In the genomic region with DNA sequence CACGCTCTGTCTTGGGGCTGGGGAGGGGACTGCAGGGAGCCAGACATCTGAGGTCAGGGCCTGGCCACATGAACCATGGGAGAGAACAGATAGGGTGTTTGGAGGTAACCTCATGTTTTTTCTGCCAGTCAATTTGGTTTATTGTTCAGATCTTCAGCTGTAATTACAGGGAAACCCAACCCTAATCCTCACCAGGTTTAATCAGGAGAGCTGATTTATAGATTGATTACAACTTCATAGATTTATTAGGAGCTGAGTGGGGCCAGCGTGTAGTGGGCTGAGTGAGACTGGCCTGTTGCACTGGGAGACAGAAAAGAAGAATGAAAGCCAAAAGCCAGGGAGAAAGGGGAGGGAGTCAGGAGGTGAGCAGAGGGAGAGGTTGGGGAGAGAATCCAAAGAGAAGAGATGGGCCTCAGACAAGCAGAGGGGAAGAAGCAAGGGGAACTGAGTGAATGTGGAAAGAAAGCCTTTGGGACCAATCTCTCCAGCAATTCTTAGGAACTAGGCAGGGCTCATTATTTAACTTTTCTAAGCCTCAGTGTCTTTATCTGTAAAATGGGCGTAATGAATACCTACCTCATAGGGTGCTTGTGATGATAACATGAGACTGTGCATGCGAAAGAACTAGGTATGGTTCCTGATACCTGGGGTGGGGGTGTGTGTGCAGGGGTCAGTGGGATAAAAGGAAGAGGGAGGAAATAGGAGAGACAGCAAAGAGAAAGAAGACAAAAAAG, we compare ENCODE assay signal across 32 cellular contexts. TPM values are rescaled to one million over a fixed set of nuclear protein-coding genes. Genes with fewer than 3 reads are reported as not detected.
"Had no signal": no experiment of that assay in that cellular context is flagged by ENCODE, and none has a peak within 500 bp of the region (broad histone marks: within the 10 kb centered on the region; RNA-seq: fewer than 3 reads in every experiment).

No MANE protein-coding gene starts in this region.

- DNase-seq: activated CD4-positive, alpha-beta memory T cell treated with anti-CD3 and anti-CD28 coated beads, Interleukin-2, amount 10 ng/mL, durations not matched to agents 7 days and 5 days; activated CD4-positive, alpha-beta T cell treated with anti-CD3 and anti-CD28 coated beads for 36 hours; activated CD4-positive, alpha-beta T cell treated with anti-CD3 and anti-CD28 coated beads, Interleukin-2, amount 10 ng/mL, durations not matched to agents 7 days and 5 days; activated CD4-positive, alpha-beta T cell treated with anti-CD3 and anti-CD28 coated beads, Interleukin-2, amount 50 U/mL, for 4 hours; activated CD4-positive, CD25-positive, alpha-beta regulatory T cell; activated CD4-positive, CD25-positive, alpha-beta regulatory T cell treated with anti-CD3 and anti-CD28 coated beads, Interleukin-2, amount 50 U/mL, for 72 hours; activated CD8-positive, alpha-beta memory T cell treated with anti-CD3 and anti-CD28 coated beads, Interleukin-2, amount 50 U/mL, for 48 hours; activated effector memory CD4-positive, alpha-beta T cell treated with Interleukin-2 at 50 U/mL for 16 hours; activated gamma-delta T cell treated with Interleukin-2 at 50 U/mL for 16 hours; activated naive CD4-positive, alpha-beta T cell treated with anti-CD3 and anti-CD28 coated beads, Interleukin-2, amount 50 U/mL, for 16 hours; activated naive CD4-positive, alpha-beta T cell treated with Interleukin-2 at 50 U/mL for 16 hours; activated T-cell treated with anti-CD3 and anti-CD28 coated beads for 4 hours; activated T-cell treated with anti-CD3 and anti-CD28 coated beads, Interleukin-2, amount 50 U/mL, for 4 hours; amniotic stem cell; brain microvascular endothelial cell; dorsolateral prefrontal cortex; effector memory CD4-positive, alpha-beta T cell; esophagus squamous epithelium; foreskin melanocyte; hippocampal formation; T-helper 2 cell had no signal

- H3K4me3 Mint-ChIP-seq: activated CD4-positive, alpha-beta memory T cell treated with anti-CD3 and anti-CD28 coated beads, Interleukin-2, amount 10 ng/mL, durations not matched to agents 7 days and 5 days; activated CD4-positive, alpha-beta T cell treated with anti-CD3 and anti-CD28 coated beads for 36 hours; activated CD4-positive, alpha-beta T cell treated with anti-CD3 and anti-CD28 coated beads, Interleukin-2, amount 10 ng/mL, durations not matched to agents 7 days and 5 days; activated naive CD8-positive, alpha-beta T cell; activated T-cell treated with anti-CD3 and anti-CD28 coated beads, Interleukin-2, amount 50 U/mL, for 4 hours; activated T-helper 17 cell treated with anti-CD3 and anti-CD28 coated beads, Interleukin-2, amount 50 U/mL, for 72 hours; central memory CD8-positive, alpha-beta T cell; dendritic cell treated with granulocyte-macrophage colony-stimulating factor and Interleukin-4, amounts not matched to agents 40 ng/mL and 50 ng/mL, for 4 days had no signal

- ATAC-seq: activated CD4-positive, alpha-beta T cell treated with anti-CD3 and anti-CD28 coated beads for 36 hours; activated T-cell treated with anti-CD3 and anti-CD28 coated beads, Interleukin-2, amount 50 U/mL, for 4 hours; activated T-helper 17 cell treated with anti-CD3 and anti-CD28 coated beads, Interleukin-2, amount 50 U/mL, for 72 hours; gastroesophageal sphincter had no signal

- H3K9me3 Mint-ChIP-seq: activated CD4-positive, alpha-beta memory T cell treated with anti-CD3 and anti-CD28 coated beads, Interleukin-2, amount 10 ng/mL, durations not matched to agents 7 days and 5 days; activated CD4-positive, alpha-beta T cell treated with anti-CD3 and anti-CD28 coated beads, Interleukin-2, amount 10 ng/mL, durations not matched to agents 7 days and 5 days; activated T-cell treated with anti-CD3 and anti-CD28 coated beads, Interleukin-2, amount 50 U/mL, for 4 hours; activated T-helper 17 cell treated with anti-CD3 and anti-CD28 coated beads, Interleukin-2, amount 50 U/mL, for 72 hours; central memory CD8-positive, alpha-beta T cell; dendritic cell treated with granulocyte-macrophage colony-stimulating factor and Interleukin-4, amounts not matched to agents 40 ng/mL and 50 ng/mL, for 4 days had no signal

- H3K36me3 ChIP-seq: brain microvascular endothelial cell, esophagus squamous epithelium, gastroesophageal sphincter had no signal

- H3K27ac ChIP-seq: brain microvascular endothelial cell, coronary artery, dorsolateral prefrontal cortex, epithelial cell of prostate, esophagus squamous epithelium, gastroesophageal sphincter had no signal

- H3K9me3 ChIP-seq: esophagus squamous epithelium, gastroesophageal sphincter had no signal

- H3K27me3 Mint-ChIP-seq: activated naive CD8-positive, alpha-beta T cell; dendritic cell treated with granulocyte-macrophage colony-stimulating factor and Interleukin-4, amounts not matched to agents 40 ng/mL and 50 ng/mL, for 4 days had no signal

- H3K4me1 Mint-ChIP-seq: activated CD4-positive, alpha-beta memory T cell treated with anti-CD3 and anti-CD28 coated beads, Interleukin-2, amount 10 ng/mL, durations not matched to agents 7 days and 5 days; activated CD4-positive, alpha-beta T cell treated with anti-CD3 and anti-CD28 coated beads for 36 hours; activated CD4-positive, alpha-beta T cell treated with anti-CD3 and anti-CD28 coated beads, Interleukin-2, amount 10 ng/mL, durations not matched to agents 7 days and 5 days; activated T-helper 17 cell treated with anti-CD3 and anti-CD28 coated beads, Interleukin-2, amount 50 U/mL, for 72 hours had no signal

- H3K36me3 Mint-ChIP-seq: activated naive CD8-positive, alpha-beta T cell had no signal

- H3K27me3 ChIP-seq: brain microvascular endothelial cell, dorsolateral prefrontal cortex, gastroesophageal sphincter had no signal

- H3K4me3 ChIP-seq: coronary artery, dorsolateral prefrontal cortex, esophagus squamous epithelium, gastroesophageal sphincter had no signal

- H3K27ac Mint-ChIP-seq: activated CD4-positive, alpha-beta memory T cell treated with anti-CD3 and anti-CD28 coated beads, Interleukin-2, amount 10 ng/mL, durations not matched to agents 7 days and 5 days; activated CD4-positive, alpha-beta T cell treated with anti-CD3 and anti-CD28 coated beads for 36 hours; activated CD4-positive, alpha-beta T cell treated with anti-CD3 and anti-CD28 coated beads, Interleukin-2, amount 10 ng/mL, durations not matched to agents 7 days and 5 days; activated naive CD8-positive, alpha-beta T cell; activated T-helper 17 cell treated with anti-CD3 and anti-CD28 coated beads, Interleukin-2, amount 50 U/mL, for 72 hours; dendritic cell treated with granulocyte-macrophage colony-stimulating factor and Interleukin-4, amounts not matched to agents 40 ng/mL and 50 ng/mL, for 4 days had no signal

RNA-seq across cellular contexts. Expression of a gene that starts 17.0 kb away (rescaled TPM):
- total RNA-seq: activated CD4-positive, alpha-beta memory T cell treated with anti-CD3 and anti-CD28 coated beads, Interleukin-2, amount 10 ng/mL, durations not matched to agents 7 days and 5 days; activated CD4-positive, alpha-beta T cell treated with anti-CD3 and anti-CD28 coated beads for 36 hours; activated CD4-positive, alpha-beta T cell treated with anti-CD3 and anti-CD28 coated beads, Interleukin-2, amount 10 ng/mL, durations not matched to agents 7 days and 5 days; activated T-cell treated with anti-CD3 and anti-CD28 coated beads, Interleukin-2, amount 50 U/mL, for 4 hours; activated T-helper 17 cell treated with anti-CD3 and anti-CD28 coated beads, Interleukin-2, amount 50 U/mL, for 72 hours; astrocyte; bronchial epithelial cell; endothelial cell of umbilical vein; fibroblast of lung had no signal
- polyA plus RNA-seq: endothelial cell of umbilical vein had no signal
